20 cellular contexts compared by ENCODE assay signal in genomic region chr17:10081571-10082169, GRCh38.
"Had no signal": no experiment of that assay in that cellular context is flagged by ENCODE, and none has a peak within 500 bp of the region (broad histone marks: within the 10 kb centered on the region; RNA-seq: fewer than 3 reads in every experiment).

No MANE protein-coding gene starts in this region.

- H3K27ac ChIP-seq: adrenal gland, cardiac muscle cell, right atrium auricular region, stomach, thoracic aorta, VCaP had no signal

- ATAC-seq: esophagus mucosa, left ventricle myocardium superior had no signal

- DNase-seq: activated CD4-positive, alpha-beta T cell treated with anti-CD3 and anti-CD28 coated beads, Interleukin-2, amount 50 U/mL, for 48 hours; activated naive CD4-positive, alpha-beta T cell treated with Interleukin-2 at 50 U/mL for 16 hours; adrenal gland; dorsolateral prefrontal cortex; kidney glomerular epithelial cell; left ventricle myocardium superior; nephron progenitor cell; occipital lobe; stimulated activated CD4-positive, alpha-beta T cell treated with anti-CD3 and anti-CD28 coated beads, Interleukin-15, amount 100 ng/mL, for 24 hours; stimulated activated CD4-positive, alpha-beta T cell treated with anti-CD3 and anti-CD28 coated beads, Interleukin-4, amount 100 ng/mL, for 4 hours; stimulated activated CD8-positive, alpha-beta memory T cell treated with anti-CD3 and anti-CD28 coated beads, Interleukin-4, amount 100 ng/mL, for 48 hours; stomach had no signal

- H3K27me3 ChIP-seq: adrenal gland, cardiac muscle cell, dorsolateral prefrontal cortex, right atrium auricular region, stomach had no signal

- H3K9me3 ChIP-seq: thoracic aorta had no signal

- H3K4me1 Mint-ChIP-seq: memory B cell had no signal

- H3K4me3 ChIP-seq: adrenal gland, cardiac muscle cell, dorsolateral prefrontal cortex, right atrium auricular region, skin epidermis, stomach, thoracic aorta had no signal

- H3K4me3 Mint-ChIP-seq: memory B cell, nephron progenitor cell had no signal

- H3K27ac Mint-ChIP-seq: memory B cell, nephron progenitor cell, progenitor cell of endocrine pancreas had no signal

- H3K36me3 ChIP-seq: adrenal gland, cardiac muscle cell, right atrium auricular region, stomach, thoracic aorta had no signal

- H3K27me3 Mint-ChIP-seq: progenitor cell of endocrine pancreas had no signal
